In the genomic region with DNA sequence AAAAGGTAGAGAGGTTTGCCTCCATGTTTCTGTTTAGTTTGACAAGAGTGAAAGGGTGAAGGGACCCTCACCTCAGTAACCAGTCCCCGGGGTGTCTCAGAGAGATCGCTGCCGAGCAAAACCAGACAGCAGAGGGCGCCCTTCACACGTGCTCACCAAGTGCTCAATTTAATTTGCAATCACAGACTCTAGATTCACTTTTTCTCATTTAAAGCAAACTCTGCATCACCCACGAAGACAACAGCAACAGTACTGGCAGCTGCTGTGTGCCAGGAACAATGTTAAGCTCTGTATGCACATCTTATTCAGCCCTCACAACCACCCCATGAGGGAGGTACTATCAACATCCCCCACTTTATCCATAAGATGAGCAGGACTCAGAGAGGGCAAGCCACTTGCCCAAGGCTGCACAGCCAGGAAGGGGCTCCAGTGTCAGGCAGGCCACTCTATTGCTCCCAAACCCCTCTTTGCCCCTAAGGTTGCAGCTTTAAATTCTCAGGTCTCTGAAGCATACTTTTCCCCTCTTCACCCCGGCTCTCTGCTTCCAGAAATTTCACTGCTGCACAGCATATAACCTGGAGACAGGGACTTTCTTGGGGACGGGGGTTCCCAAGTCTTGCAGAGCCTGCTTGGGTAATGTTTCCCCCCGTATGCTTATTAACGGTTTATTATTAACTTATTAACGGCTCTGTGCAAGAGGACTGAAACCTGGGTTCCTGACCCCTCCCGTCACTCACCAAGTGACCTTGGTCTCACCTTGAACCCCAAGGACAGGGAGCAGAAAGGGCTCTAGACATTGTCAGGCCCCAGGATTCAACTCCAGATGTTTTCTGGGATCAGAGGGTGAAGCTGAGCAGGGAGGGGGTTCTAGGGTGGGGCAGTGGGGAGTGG, we compare ENCODE assay signal across 8 cellular contexts.
DNase-seq lines count a peak whose midpoint lies in the region; ATAC-seq, FAIRE-seq and TF ChIP-seq lines count a peak whose summit lies in the region.

No MANE protein-coding gene starts in this region.

- H3K56ac ChIP-seq in H1 (replicated peaks; ENCODE audit: insufficient read length, low read depth, low read length) = no peak overlapping the region

- no peak overlapping the region for H3K4ac ChIP-seq in H1 (replicated peaks; ENCODE audit: insufficient read length, low read depth, low read length)

- no peak overlapping the region for H3K18ac ChIP-seq in H1 (ENCODE audit: extremely low read depth, low read length)

- DNase-seq in C1 segment of cervical spinal cord (lab: John Stamatoyannopoulos, UW) (peak in 9 of 14 donors; percentile 3 to 57 (median 36)), HAP-1 (ENCODE audit: low spot score in 2 of 2) (peak; percentile 47 to 88), NCI-H82 treated with DMSO at 0.1 percent for 48 hours (lab: John Stamatoyannopoulos, UW; ENCODE audit: unreplicated experiment) (peak; percentile 11), H1 (ENCODE audit: low read depth in 1 of 2, low spot score in 2 of 2) (peak in 1 of 2 experiments; percentile 89), midbrain (lab: John Stamatoyannopoulos, UW) (peak; percentile 74)
- DNase-seq in activated CD8-positive, alpha-beta T cell treated with anti-CD3 and anti-CD28 coated beads, Interleukin-2, amount 10 ng/mL, durations not matched to agents 7 days and 5 days = peak; percentile 83
- peak; percentile 61 to 62 for DNase-seq in stimulated activated CD8-positive, alpha-beta memory T cell treated with anti-CD3 and anti-CD28 coated beads, Interleukin-4, amount 100 ng/mL, for 1 hour (ENCODE audit: low read depth in 2 of 2, low spot score in 1 of 2)

- POLR2A ChIA-PET in activated CD8-positive, alpha-beta T cell treated with anti-CD3 and anti-CD28 coated beads, Interleukin-2, amount 10 ng/mL, durations not matched to agents 7 days and 5 days (lab: Charles Lee) = no interaction called here
- POLR2A ChIA-PET in H1 (lab: Charles Lee; ENCODE audit: partially characterized antibody) = no interaction called here

- TF ChIP-seq CTCF in H1 (IDR thresholded peaks at IDR 0.05; ENCODE audit: control extremely low read depth in 1 of 3, insufficient read depth in 1 of 3, low read depth in 1 of 3, low read length in 3 of 3) = peak; percentile 86 to 93 (median 88)

- no peak overlapping the region for H3K27ac Mint-ChIP-seq in activated CD8-positive, alpha-beta T cell treated with anti-CD3 and anti-CD28 coated beads, Interleukin-2, amount 10 ng/mL, durations not matched to agents 7 days and 5 days

- no peak overlapping the region for H3K4me3 ChIP-seq in HAP-1
- H3K4me3 ChIP-seq in H1 (ENCODE audit: extremely low read depth in 1 of 4, insufficient read depth in 2 of 4, low read depth in 3 of 4, low read length in 4 of 4) = no peak overlapping the region

- no peak overlapping the region for H3K23ac ChIP-seq in H1 (ENCODE audit: insufficient read length)

- no peaks in the 10 kb centered on the region for H3K23me2 ChIP-seq in H1 (ENCODE audit: low read depth, low read length)

- no peak overlapping the region for H4K5ac ChIP-seq in H1 (ENCODE audit: insufficient read length, low read depth, low read length)

- H3K9me3 ChIP-seq in HAP-1 = no peaks in the 10 kb centered on the region
- H3K9me3 ChIP-seq in H1 (ENCODE audit: insufficient read depth in 2 of 2, low read depth in 1 of 2, low read length in 1 of 2) = no peaks in the 10 kb centered on the region

- no peak overlapping the region for H2AFZ ChIP-seq in H1 (ENCODE audit: low read length)

- peaks cover 9% of the 10 kb centered on the region; the same call in 1 of the 2 replicates for H3K4me1 ChIP-seq in HAP-1
- H3K4me1 ChIP-seq in H1 (replicated peaks in 1 of 4; ENCODE audit: control insufficient read depth in 3 of 4, insufficient read depth in 4 of 4, low read length in 3 of 4) = no peaks in the 10 kb centered on the region; a peak in 2 of 7 replicates

- no peak overlapping the region for H2BK12ac ChIP-seq in H1 (ENCODE audit: low read depth, low read length)

- H3K4me3 Mint-ChIP-seq in activated CD8-positive, alpha-beta T cell treated with anti-CD3 and anti-CD28 coated beads, Interleukin-2, amount 10 ng/mL, durations not matched to agents 7 days and 5 days = no peak overlapping the region

- in situ Hi-C loops in HAP-1 (cut with MboI; ENCODE audit: low sequenced_read_pairs) = no loop called here

- no peak overlapping the region for H2BK120ac ChIP-seq in H1 (replicated peaks; ENCODE audit: low read depth, low read length)

- no peak overlapping the region for H3K9ac ChIP-seq in H1 (replicated peaks in 1 of 4; ENCODE audit: extremely low read depth in 1 of 4, low read depth in 3 of 4, low read length in 3 of 4)

- no peak overlapping the region for H3K4me2 ChIP-seq in H1 (ENCODE audit: insufficient read depth in 1 of 2, low read depth in 2 of 2, low read length in 2 of 2)

- H3K9me3 Mint-ChIP-seq in activated CD8-positive, alpha-beta T cell treated with anti-CD3 and anti-CD28 coated beads, Interleukin-2, amount 10 ng/mL, durations not matched to agents 7 days and 5 days (ENCODE audit: insufficient read depth) = no peaks in the 10 kb centered on the region

- peak; percentile 83 for ATAC-seq in activated CD8-positive, alpha-beta T cell treated with anti-CD3 and anti-CD28 coated beads, Interleukin-2, amount 10 ng/mL, durations not matched to agents 7 days and 5 days
- ATAC-seq in GM19452 (IDR thresholded peaks at IDR 0.05; ENCODE audit: unreplicated experiment) = no peak

- FAIRE-seq in H1 (lab: Jason Lieb, UNC) = peak; percentile 84

- no peak overlapping the region for H2AK5ac ChIP-seq in H1 (ENCODE audit: low read depth, low read length)

- H3K36me3 Mint-ChIP-seq in activated CD8-positive, alpha-beta T cell treated with anti-CD3 and anti-CD28 coated beads, Interleukin-2, amount 10 ng/mL, durations not matched to agents 7 days and 5 days (ENCODE audit: low read depth) = no peaks in the 10 kb centered on the region

- no peaks in the 10 kb centered on the region for H3K79me1 ChIP-seq in H1 (ENCODE audit: low read depth, low read length)

- H4K20me1 ChIP-seq in H1 (replicated peaks in 1 of 2; ENCODE audit: control insufficient read depth in 1 of 2, insufficient read depth in 2 of 2, low read length in 2 of 2) = no peaks in the 10 kb centered on the region

- H3K79me2 ChIP-seq in H1 (ENCODE audit: control insufficient read depth in 1 of 2, insufficient read depth in 2 of 2, low read length in 2 of 2) = no peaks in the 10 kb centered on the region

- H3K27me3 ChIP-seq in HAP-1 (ENCODE audit: low read depth) (no peaks in the 10 kb centered on the region), H1 (replicated peaks in 1 of 4; ENCODE audit: control insufficient read depth in 3 of 4, extremely low read depth in 1 of 4, insufficient read depth in 3 of 4, low read length in 3 of 4) (no peaks in the 10 kb centered on the region)

- H3K36me3 ChIP-seq in HAP-1 (replicated peaks) = no peaks in the 10 kb centered on the region
- no peaks in the 10 kb centered on the region for H3K36me3 ChIP-seq in H1 (ENCODE audit: control insufficient read depth in 2 of 4, insufficient read depth in 4 of 4, low read length in 3 of 4)

- H2BK15ac ChIP-seq in H1 (ENCODE audit: low read length) = no peak overlapping the region

- TF ChIP-seq RAD21 in H1 (IDR thresholded peaks at IDR 0.05 in 1 of 2, conservative IDR thresholded peaks at IDR 0.05 in 1 of 2; ENCODE audit: low read depth in 2 of 2, low read length in 2 of 2) = peak; percentile 91 to 96

- H3K14ac ChIP-seq in H1 (ENCODE audit: insufficient read length) = no peak overlapping the region

- H3K27me3 Mint-ChIP-seq in activated CD8-positive, alpha-beta T cell treated with anti-CD3 and anti-CD28 coated beads, Interleukin-2, amount 10 ng/mL, durations not matched to agents 7 days and 5 days (ENCODE audit: low read depth) = peaks cover 3% of the 10 kb centered on the region

- H2BK20ac ChIP-seq in H1 (ENCODE audit: low read length) = no peak overlapping the region

- no peak for TF ChIP-seq POLR2A in H1 (IDR thresholded peaks at IDR 0.05; ENCODE audit: control extremely low read depth in 1 of 2, low read depth in 2 of 2, low read length in 2 of 2)

- H4K91ac ChIP-seq in H1 (replicated peaks; ENCODE audit: insufficient read length, low read length) = no peak overlapping the region

- WGBS in H1 (ENCODE audit: extremely low coverage in 1 of 2, insufficient coverage in 1 of 2, insufficient read length in 1 of 2, insufficient replicate concordance in 2 of 2, low coverage in 1 of 2, low lambda C conversion rate in 2 of 2, missing lambda C conversion rate in 1 of 2), 2 experiments = 52% methylated on average over 12 of the region's 12 CpGs; no CpG with 5 or more reads in 1 of the 2 experiments

- no peak overlapping the region for H3K27ac ChIP-seq in H1 (ENCODE audit: low read depth, low read length)

- H4K8ac ChIP-seq in H1 (ENCODE audit: extremely low read depth, insufficient read depth, low read length) = no peak overlapping the region

- CTCF ChIA-PET in activated CD8-positive, alpha-beta T cell treated with anti-CD3 and anti-CD28 coated beads, Interleukin-2, amount 10 ng/mL, durations not matched to agents 7 days and 5 days (lab: Charles Lee) = interaction anchor here (0.7 to 2.1 kb wide), 8 partner anchors 9 to 399 kb away, joined by 3 to 8 read pairs (median 4); partner anchors contain the start of gene KATNB1
- CTCF ChIA-PET in H1 (lab: Charles Lee; ENCODE audit: partially characterized antibody) = interaction anchor here (0.5 to 16.4 kb wide), 29 partner anchors 7 to 151 kb away, joined by 3 to 305 read pairs (median 6); partner anchors contain the start of genes USB1 and ZNF319

- peaks cover 2% of the 10 kb centered on the region for H3K4me1 Mint-ChIP-seq in activated CD8-positive, alpha-beta T cell treated with anti-CD3 and anti-CD28 coated beads, Interleukin-2, amount 10 ng/mL, durations not matched to agents 7 days and 5 days (ENCODE audit: low read depth)

- H2BK5ac ChIP-seq in H1 (ENCODE audit: low read depth, low read length) = no peak overlapping the region

- TF ChIP-seq EP300 in H1 (IDR thresholded peaks at IDR 0.05; ENCODE audit: borderline replicate concordance in 1 of 2, low read depth in 2 of 2, low read length in 2 of 2) = no peak

TF ChIP-seq in H1, 55 proteins besides CTCF, POLR2A, EP300 and RAD21 (continues in another document):
- no peak for TF ChIP-seq CREB1 (IDR thresholded peaks at IDR 0.05)
- no peak for TF ChIP-seq FOSL1 (IDR thresholded peaks at IDR 0.05; ENCODE audit: insufficient read depth, low read depth, low read length)
- no peak for TF ChIP-seq TAF7 (optimal IDR thresholded peaks at IDR 0.05; ENCODE audit: borderline replicate concordance, low read depth, low read length)
- no peak for TF ChIP-seq RNF2 (IDR thresholded peaks at IDR 0.05; ENCODE audit: borderline replicate concordance, low read depth, low read length, missing control alignments, poor library complexity, severe bottlenecking)
